ENCODE assay signal across 9 cellular contexts in genomic region chr17:75975757-75976174, GRCh38. TPM values are rescaled to one million over a fixed set of nuclear protein-coding genes. Genes with fewer than 3 reads are reported as not detected.
DNase-seq lines count a peak whose midpoint lies in the region; ATAC-seq and TF ChIP-seq lines count a peak whose summit lies in the region.
"Had no signal": no experiment of that assay in that cellular context is flagged by ENCODE, and none has a peak within 500 bp of the region (broad histone marks: within the 10 kb centered on the region; RNA-seq: fewer than 3 reads in every experiment).

No MANE protein-coding gene starts in this region.

- peak overlapping the region; percentile 64 for H3K4me3 Mint-ChIP-seq in glutamatergic neuron (ENCODE audit: unreplicated experiment)

- H3K27ac ChIP-seq in SK-N-SH (ENCODE audit: low read depth in 2 of 2, low read length in 1 of 2): no peak overlapping the region
- peak overlapping the region; percentile 79 for H3K27ac ChIP-seq in subcutaneous abdominal adipose tissue (ENCODE audit: low read depth, low read length)

- H3K27me3 ChIP-seq in SK-N-SH (ENCODE audit: insufficient read depth) (no peaks in the 10 kb centered on the region), subcutaneous abdominal adipose tissue (ENCODE audit: control insufficient read depth in 5 of 5, insufficient read depth in 4 of 5, low read length in 5 of 5) (no peaks in the 10 kb centered on the region)

- no peak for DNase-seq in SK-N-SH
- DNase-seq in glutamatergic neuron: no peak
- DNase-seq in mesenteric fat pad (ENCODE audit: low spot score): no peak
- DNase-seq: 8988T, NCI-H146 had no signal

- CTCF ChIA-PET in SK-N-SH (lab: Yijun Ruan, JAX): interaction anchor here (1.6 to 1.9 kb wide), 3 partner anchors 14 to 39 kb away, joined by 3 to 6 read pairs (median 4); no protein-coding TSS in a partner anchor

- POLR2A ChIA-PET in SK-N-SH (lab: Yijun Ruan, JAX): no interaction called here

- H3K4me3 ChIP-seq in SK-N-SH (ENCODE audit: low read depth in 2 of 2, low read length in 1 of 2) (no peak overlapping the region), subcutaneous abdominal adipose tissue (ENCODE audit: low read depth in 1 of 5, low read length in 5 of 5) (peak overlapping the region; percentile 1 to 49 (median 23))

- no peak for TF ChIP-seq RAD21 in SK-N-SH (IDR thresholded peaks at IDR 0.05; ENCODE audit: low read length)

- H3K4me1 ChIP-seq in SK-N-SH (ENCODE audit: control insufficient read depth in 1 of 2, insufficient read depth in 2 of 2, low read depth in 1 of 2, low read length in 1 of 2): peaks cover 0 to 10% of the 10 kb centered on the region in 2 experiments; a peak in 3 of 4 replicates
- H3K4me1 ChIP-seq in subcutaneous abdominal adipose tissue (ENCODE audit: control insufficient read depth in 5 of 5, insufficient read depth in 5 of 5, low read length in 5 of 5): peaks cover 1 to 55% (median 39%) of the 10 kb centered on the region in 5 donors

- TF ChIP-seq CTCF in SK-N-SH (IDR thresholded peaks at IDR 0.05): no peak
- no peak for TF ChIP-seq CTCF in glutamatergic neuron (IDR thresholded peaks at IDR 0.05; ENCODE audit: partially characterized antibody, unreplicated experiment)

- H4K20me1 ChIP-seq in SK-N-SH (ENCODE audit: insufficient read depth): no peaks in the 10 kb centered on the region; the same call in 1 of the 2 replicates

- H3K9me3 Mint-ChIP-seq in glutamatergic neuron (ENCODE audit: unreplicated experiment): peaks cover 7% of the 10 kb centered on the region

- peaks cover 15% of the 10 kb centered on the region for H3F3A ChIP-seq in SK-N-SH (replicated peaks; ENCODE audit: insufficient read depth)

- H3K36me3 ChIP-seq in SK-N-SH (replicated peaks in 1 of 2; ENCODE audit: control insufficient read depth in 1 of 2, insufficient read depth in 2 of 2, low read length in 1 of 2) (peaks cover 10 to 50% of the 10 kb centered on the region in 2 experiments), subcutaneous abdominal adipose tissue (ENCODE audit: control insufficient read depth in 5 of 5, insufficient read depth in 5 of 5, low read length in 5 of 5) (peaks cover 4 to 25% (median 13%) of the 10 kb centered on the region in 5 donors)

- peaks cover 83% of the 10 kb centered on the region for H3K79me2 ChIP-seq in SK-N-SH (ENCODE audit: insufficient read depth)

- no peak for TF ChIP-seq EP300 in SK-N-SH (IDR thresholded peaks at IDR 0.05; ENCODE audit: borderline replicate concordance in 1 of 2, low read depth in 1 of 2, low read length in 1 of 2)

- H2AFZ ChIP-seq in SK-N-SH (ENCODE audit: low read depth): no peak overlapping the region

- peaks cover 14% of the 10 kb centered on the region for H3K4me1 Mint-ChIP-seq in glutamatergic neuron (ENCODE audit: low read depth, unreplicated experiment)

- peak overlapping the region; percentile 88; the same call in 1 of the 2 replicates for H3K4me2 ChIP-seq in SK-N-SH

- no peak overlapping the region for H3K9ac ChIP-seq in SK-N-SH
- peak overlapping the region; percentile 2 to 78 (median 64) for H3K9ac ChIP-seq in subcutaneous abdominal adipose tissue (ENCODE audit: low read length in 5 of 5)

- no peaks in the 10 kb centered on the region for H3K9me2 ChIP-seq in SK-N-SH

- H3K36me3 Mint-ChIP-seq in glutamatergic neuron (ENCODE audit: unreplicated experiment): no peaks in the 10 kb centered on the region

- no peak overlapping the region for H3K27ac Mint-ChIP-seq in glutamatergic neuron (ENCODE audit: unreplicated experiment)

- WGBS in SK-N-SH (ENCODE audit: low lambda C conversion rate): 90% methylated on average over 5 of the region's 5 CpGs

- no peak for ATAC-seq in SK-N-SH treated with all-trans-retinoic acid at 6 μM for 48 hours
- no peak for ATAC-seq in HG03521 (IDR thresholded peaks at IDR 0.05; ENCODE audit: unreplicated experiment)

- H3K9me3 ChIP-seq in SK-N-SH (no peaks in the 10 kb centered on the region), subcutaneous abdominal adipose tissue (ENCODE audit: control insufficient read depth in 5 of 5, low read length in 5 of 5) (no peaks in the 10 kb centered on the region)

- H3K27me3 Mint-ChIP-seq in glutamatergic neuron (ENCODE audit: unreplicated experiment): peaks cover 2% of the 10 kb centered on the region

TF ChIP-seq in SK-N-SH, 30 proteins besides CTCF, POLR2A, EP300 and RAD21 (continues in another document):
- no peak for TF ChIP-seq GATA2 (CRISPR knock-in tag; IDR thresholded peaks at IDR 0.05)
- no peak for TF ChIP-seq PBX3 (IDR thresholded peaks at IDR 0.05)
- TF ChIP-seq TEAD4 (IDR thresholded peaks at IDR 0.05; ENCODE audit: borderline replicate concordance, insufficient read depth): no peak
- TF ChIP-seq FOSL2 (IDR thresholded peaks at IDR 0.05; ENCODE audit: borderline replicate concordance, low read depth): no peak
- no peak for TF ChIP-seq GABPA (IDR thresholded peaks at IDR 0.05; ENCODE audit: low read depth)
- TF ChIP-seq SMC3 (IDR thresholded peaks at IDR 0.05; ENCODE audit: low read depth, low read length): no peak
- no peak for TF ChIP-seq JUND (IDR thresholded peaks at IDR 0.05)
- no peak for TF ChIP-seq SIN3A (IDR thresholded peaks at IDR 0.05; ENCODE audit: borderline replicate concordance, low read depth, low read length)
- no peak for TF ChIP-seq MAX (IDR thresholded peaks at IDR 0.05; ENCODE audit: low read depth)
- TF ChIP-seq ELF1 (IDR thresholded peaks at IDR 0.05): no peak
- TF ChIP-seq TAF1 (IDR thresholded peaks at IDR 0.05; ENCODE audit: borderline replicate concordance, low read depth, low read length): no peak

TF ChIP-seq in SK-N-SH treated with all-trans-retinoic acid at 6 μM for 48 hours, 23 proteins besides CTCF, POLR2A, EP300 and RAD21 (continues in another document):
- TF ChIP-seq CREB5 (CRISPR knock-in tag; IDR thresholded peaks at IDR 0.05; ENCODE audit: low read depth) (no peak), ZNF8 (CRISPR knock-in tag; IDR thresholded peaks at IDR 0.05) (no peak), TOX (CRISPR knock-in tag; IDR thresholded peaks at IDR 0.05; ENCODE audit: borderline replicate concordance) (no peak), ZNF70 (CRISPR knock-in tag; IDR thresholded peaks at IDR 0.05) (no peak), POU6F1 (CRISPR knock-in tag; IDR thresholded peaks at IDR 0.05; ENCODE audit: borderline replicate concordance, low read depth) (no peak), RARB (CRISPR knock-in tag; IDR thresholded peaks at IDR 0.05) (no peak), ZC3H10 (CRISPR knock-in tag; IDR thresholded peaks at IDR 0.05) (no peak), GLIS3 (CRISPR knock-in tag; IDR thresholded peaks at IDR 0.05) (no peak), PPARA (CRISPR knock-in tag; IDR thresholded peaks at IDR 0.05; ENCODE audit: borderline replicate concordance) (no peak)

RNA-seq across cellular contexts. Expression of gene ACOX1, which starts 3.2 kb away (rescaled TPM):
- polyA plus RNA-seq in SK-N-SH (2012; rRNA removed): 21.5 and 29.7 TPM in 2 replicates
- 16.2 and 19.6 TPM in 2 replicates for polyA plus RNA-seq in SK-N-SH (2012; cell fraction: cytosol; rRNA removed)
- 35.9 and 44.1 TPM in 2 replicates for polyA plus RNA-seq in SK-N-SH (2012; cell fraction: nucleus; rRNA removed)
- total RNA-seq in glutamatergic neuron (ENCODE audit: unreplicated experiment) (52.9 TPM), mesenteric fat pad (148 TPM)

RNA-seq across cellular contexts. Expression of gene TEN1, which starts 3.3 kb away (rescaled TPM):
- 33.6 and 38.1 TPM in 2 replicates for polyA plus RNA-seq in SK-N-SH (2012; rRNA removed)
- polyA plus RNA-seq in SK-N-SH (2012; cell fraction: cytosol; rRNA removed): 16.0 and 22.3 TPM in 2 replicates
- 94.0 and 103 TPM in 2 replicates for polyA plus RNA-seq in SK-N-SH (2012; cell fraction: nucleus; rRNA removed)
- 8.5 TPM for total RNA-seq in glutamatergic neuron (ENCODE audit: unreplicated experiment)
- total RNA-seq in mesenteric fat pad: 17.7 TPM

RNA-seq across cellular contexts. Expression of gene CDK3, which starts 24.9 kb away (rescaled TPM):
- 14.6 and 22.1 TPM in 2 replicates for polyA plus RNA-seq in SK-N-SH (2012; rRNA removed)
- polyA plus RNA-seq in SK-N-SH (2012; cell fraction: cytosol; rRNA removed): 2.8 and 4.4 TPM in 2 replicates
- polyA plus RNA-seq in SK-N-SH (2012; cell fraction: nucleus; rRNA removed): 71.9 and 153 TPM in 2 replicates
- total RNA-seq in glutamatergic neuron (ENCODE audit: unreplicated experiment) (7.1 TPM), mesenteric fat pad (4.3 TPM)

RNA-seq across cellular contexts. Expression of gene FBF1, which starts 34.9 kb away (rescaled TPM):
- 19.0 and 19.7 TPM in 2 replicates for polyA plus RNA-seq in SK-N-SH (2012; rRNA removed)
- polyA plus RNA-seq in SK-N-SH (2012; cell fraction: cytosol; rRNA removed): 4.7 and 7.7 TPM in 2 replicates
- 103 and 134 TPM in 2 replicates for polyA plus RNA-seq in SK-N-SH (2012; cell fraction: nucleus; rRNA removed)
- total RNA-seq in glutamatergic neuron (ENCODE audit: unreplicated experiment) (110 TPM), mesenteric fat pad (5.5 TPM)

RNA-seq across cellular contexts. Expression of gene EVPL, which starts 51.3 kb away (rescaled TPM):
- polyA plus RNA-seq in SK-N-SH (2012; rRNA removed): 0.15 and 0.23 TPM in 2 replicates
- 0.09 and 0.16 TPM in 2 replicates for polyA plus RNA-seq in SK-N-SH (2012; cell fraction: cytosol; rRNA removed)
- polyA plus RNA-seq in SK-N-SH (2012; cell fraction: nucleus; rRNA removed): 0.26 and 0.42 TPM in 2 replicates
- total RNA-seq in glutamatergic neuron (ENCODE audit: unreplicated experiment): not detected
- 0.16 TPM for total RNA-seq in mesenteric fat pad
- total RNA-seq: H4 had no signal

Comparison
In these comparisons a context has a peak if more than half of its experiments do, and no peak if none do; other contexts are left out.
1. H3K4me3 ChIP-seq: peak in subcutaneous abdominal adipose tissue (5 of 5); none in SK-N-SH (0 of 2).